1 cellular context compared by ENCODE assay signal in the genomic region with DNA sequence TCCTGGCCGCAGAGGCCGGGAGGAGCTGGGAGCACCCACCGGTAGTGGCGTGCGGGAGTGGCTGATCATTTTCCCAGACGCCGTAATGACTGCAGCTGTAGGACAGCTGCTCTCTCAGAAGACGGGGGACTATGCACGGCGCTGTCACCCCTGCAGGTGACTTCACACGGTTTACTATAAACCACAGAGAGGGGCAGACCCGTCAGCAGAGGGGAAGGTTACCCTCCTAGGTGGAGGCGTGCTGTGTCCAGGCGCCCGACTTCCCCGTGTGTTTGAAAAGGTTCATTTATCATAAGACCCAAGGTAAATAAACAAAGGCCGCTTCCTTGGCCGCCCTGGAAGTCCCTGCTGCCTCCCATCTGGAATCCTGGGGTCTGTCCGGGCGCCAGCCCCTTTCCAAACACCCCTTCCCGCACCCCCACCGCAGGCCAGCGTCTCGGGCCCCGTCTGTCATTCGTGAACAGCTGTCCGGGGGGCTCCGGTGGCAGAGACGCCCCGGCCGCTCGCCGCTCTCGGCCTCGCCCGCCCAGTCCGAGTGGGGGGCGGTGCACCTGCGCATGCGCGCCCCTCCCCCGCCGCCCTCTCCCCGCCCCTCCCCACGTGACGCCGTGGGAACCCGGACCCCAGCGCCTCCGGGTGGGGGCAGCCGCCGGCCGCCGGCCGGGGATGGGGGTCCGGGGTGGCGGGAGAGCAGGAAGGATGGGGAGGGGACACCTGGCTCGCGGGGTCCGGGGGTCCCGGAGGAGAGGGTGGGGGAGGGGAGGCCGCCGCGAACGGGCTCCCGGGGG.
TF ChIP-seq lines count a peak whose summit lies in the region.

No MANE protein-coding gene starts in this region.

TF ChIP-seq in HEK293, 187 proteins besides CTCF, POLR2A, EP300 and RAD21 (continued from another document):
- TF ChIP-seq, protein P1, sequence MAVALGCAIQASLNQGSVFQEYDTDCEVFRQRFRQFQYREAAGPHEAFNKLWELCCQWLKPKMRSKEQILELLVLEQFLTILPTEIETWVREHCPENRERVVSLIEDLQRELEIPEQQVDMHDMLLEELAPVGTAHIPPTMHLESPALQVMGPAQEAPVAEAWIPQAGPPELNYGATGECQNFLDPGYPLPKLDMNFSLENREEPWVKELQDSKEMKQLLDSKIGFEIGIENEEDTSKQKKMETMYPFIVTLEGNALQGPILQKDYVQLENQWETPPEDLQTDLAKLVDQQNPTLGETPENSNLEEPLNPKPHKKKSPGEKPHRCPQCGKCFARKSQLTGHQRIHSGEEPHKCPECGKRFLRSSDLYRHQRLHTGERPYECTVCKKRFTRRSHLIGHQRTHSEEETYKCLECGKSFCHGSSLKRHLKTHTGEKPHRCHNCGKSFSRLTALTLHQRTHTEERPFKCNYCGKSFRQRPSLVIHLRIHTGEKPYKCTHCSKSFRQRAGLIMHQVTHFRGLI (tag by site-specific recombination; IDR thresholded peaks at IDR 0.05): no peak
- TF ChIP-seq ZNF514 (tag by site-specific recombination; IDR thresholded peaks at IDR 0.05) (no peak), ZNF211 (tag by site-specific recombination; IDR thresholded peaks at IDR 0.05; ENCODE audit: low read depth) (no peak), YY2 (tag by site-specific recombination; IDR thresholded peaks at IDR 0.05) (no peak), ZNF311 (tag by site-specific recombination; IDR thresholded peaks at IDR 0.05; ENCODE audit: borderline replicate concordance) (no peak), ZNF335 (tag by site-specific recombination; conservative IDR thresholded peaks at IDR 0.05) (no peak; the same call in none of the 2 replicates), ZNF155 (tag by site-specific recombination; IDR thresholded peaks at IDR 0.05) (no peak), ZNF394 (tag by site-specific recombination; IDR thresholded peaks at IDR 0.05; ENCODE audit: borderline replicate concordance) (no peak; the same call in 1 of the 2 replicates), ZNF221 (tag by site-specific recombination; IDR thresholded peaks at IDR 0.05; ENCODE audit: borderline replicate concordance) (no peak), KLF1 (tag by site-specific recombination; IDR thresholded peaks at IDR 0.05) (0 out of 2 replicates have a peak, but pooled peaks have one; percentile 21), SP2 (tag by site-specific recombination; IDR thresholded peaks at IDR 0.05) (peak; percentile 36; the same call in 1 of the 2 replicates), YY1 (tag by site-specific recombination; IDR thresholded peaks at IDR 0.05) (no peak), ZBTB7A (tag by site-specific recombination; IDR thresholded peaks at IDR 0.05; ENCODE audit: low read depth) (0 out of 2 replicates have a peak, but pooled peaks have one; percentile 66), RBAK (tag by site-specific recombination; IDR thresholded peaks at IDR 0.05) (no peak), BCL11A (tag by site-specific recombination; IDR thresholded peaks at IDR 0.05; ENCODE audit: low read depth) (no peak), ZNF558 (tag by site-specific recombination; IDR thresholded peaks at IDR 0.05) (no peak), ZNF416 (tag by site-specific recombination; IDR thresholded peaks at IDR 0.05) (no peak), ZBTB1 (tag by site-specific recombination; IDR thresholded peaks at IDR 0.05) (no peak), ZNF660 (tag by site-specific recombination; IDR thresholded peaks at IDR 0.05) (no peak), ZNF324 (tag by site-specific recombination; IDR thresholded peaks at IDR 0.05) (no peak), ZNF341 (tag by site-specific recombination; IDR thresholded peaks at IDR 0.05; ENCODE audit: low read depth) (peak; percentile 30; the same call in 1 of the 2 replicates)
- TF ChIP-seq, protein P2, sequence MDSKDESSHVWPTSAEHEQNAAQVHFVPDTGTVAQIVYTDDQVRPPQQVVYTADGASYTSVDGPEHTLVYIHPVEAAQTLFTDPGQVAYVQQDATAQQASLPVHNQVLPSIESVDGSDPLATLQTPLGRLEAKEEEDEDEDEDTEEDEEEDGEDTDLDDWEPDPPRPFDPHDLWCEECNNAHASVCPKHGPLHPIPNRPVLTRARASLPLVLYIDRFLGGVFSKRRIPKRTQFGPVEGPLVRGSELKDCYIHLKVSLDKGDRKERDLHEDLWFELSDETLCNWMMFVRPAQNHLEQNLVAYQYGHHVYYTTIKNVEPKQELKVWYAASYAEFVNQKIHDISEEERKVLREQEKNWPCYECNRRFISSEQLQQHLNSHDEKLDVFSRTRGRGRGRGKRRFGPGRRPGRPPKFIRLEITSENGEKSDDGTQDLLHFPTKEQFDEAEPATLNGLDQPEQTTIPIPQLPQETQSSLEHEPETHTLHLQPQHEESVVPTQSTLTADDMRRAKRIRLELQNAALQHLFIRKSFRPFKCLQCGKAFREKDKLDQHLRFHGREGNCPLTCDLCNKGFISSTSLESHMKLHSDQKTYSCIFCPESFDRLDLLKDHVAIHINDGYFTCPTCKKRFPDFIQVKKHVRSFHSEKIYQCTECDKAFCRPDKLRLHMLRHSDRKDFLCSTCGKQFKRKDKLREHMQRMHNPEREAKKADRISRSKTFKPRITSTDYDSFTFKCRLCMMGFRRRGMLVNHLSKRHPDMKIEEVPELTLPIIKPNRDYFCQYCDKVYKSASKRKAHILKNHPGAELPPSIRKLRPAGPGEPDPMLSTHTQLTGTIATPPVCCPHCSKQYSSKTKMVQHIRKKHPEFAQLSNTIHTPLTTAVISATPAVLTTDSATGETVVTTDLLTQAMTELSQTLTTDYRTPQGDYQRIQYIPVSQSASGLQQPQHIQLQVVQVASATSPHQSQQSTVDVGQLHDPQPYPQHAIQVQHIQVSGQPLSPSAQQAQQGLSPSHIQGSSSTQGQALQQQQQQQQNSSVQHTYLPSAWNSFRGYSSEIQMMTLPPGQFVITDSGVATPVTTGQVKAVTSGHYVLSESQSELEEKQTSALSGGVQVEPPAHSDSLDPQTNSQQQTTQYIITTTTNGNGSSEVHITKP (tag by site-specific recombination; IDR thresholded peaks at IDR 0.05): peak; percentile 88
- TF ChIP-seq, protein P3, sequence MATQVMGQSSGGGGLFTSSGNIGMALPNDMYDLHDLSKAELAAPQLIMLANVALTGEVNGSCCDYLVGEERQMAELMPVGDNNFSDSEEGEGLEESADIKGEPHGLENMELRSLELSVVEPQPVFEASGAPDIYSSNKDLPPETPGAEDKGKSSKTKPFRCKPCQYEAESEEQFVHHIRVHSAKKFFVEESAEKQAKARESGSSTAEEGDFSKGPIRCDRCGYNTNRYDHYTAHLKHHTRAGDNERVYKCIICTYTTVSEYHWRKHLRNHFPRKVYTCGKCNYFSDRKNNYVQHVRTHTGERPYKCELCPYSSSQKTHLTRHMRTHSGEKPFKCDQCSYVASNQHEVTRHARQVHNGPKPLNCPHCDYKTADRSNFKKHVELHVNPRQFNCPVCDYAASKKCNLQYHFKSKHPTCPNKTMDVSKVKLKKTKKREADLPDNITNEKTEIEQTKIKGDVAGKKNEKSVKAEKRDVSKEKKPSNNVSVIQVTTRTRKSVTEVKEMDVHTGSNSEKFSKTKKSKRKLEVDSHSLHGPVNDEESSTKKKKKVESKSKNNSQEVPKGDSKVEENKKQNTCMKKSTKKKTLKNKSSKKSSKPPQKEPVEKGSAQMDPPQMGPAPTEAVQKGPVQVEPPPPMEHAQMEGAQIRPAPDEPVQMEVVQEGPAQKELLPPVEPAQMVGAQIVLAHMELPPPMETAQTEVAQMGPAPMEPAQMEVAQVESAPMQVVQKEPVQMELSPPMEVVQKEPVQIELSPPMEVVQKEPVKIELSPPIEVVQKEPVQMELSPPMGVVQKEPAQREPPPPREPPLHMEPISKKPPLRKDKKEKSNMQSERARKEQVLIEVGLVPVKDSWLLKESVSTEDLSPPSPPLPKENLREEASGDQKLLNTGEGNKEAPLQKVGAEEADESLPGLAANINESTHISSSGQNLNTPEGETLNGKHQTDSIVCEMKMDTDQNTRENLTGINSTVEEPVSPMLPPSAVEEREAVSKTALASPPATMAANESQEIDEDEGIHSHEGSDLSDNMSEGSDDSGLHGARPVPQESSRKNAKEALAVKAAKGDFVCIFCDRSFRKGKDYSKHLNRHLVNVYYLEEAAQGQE (tag by site-specific recombination; IDR thresholded peaks at IDR 0.05): 0 out of 2 replicates have a peak, but pooled peaks have one; percentile 31
- TF ChIP-seq, protein P4, sequence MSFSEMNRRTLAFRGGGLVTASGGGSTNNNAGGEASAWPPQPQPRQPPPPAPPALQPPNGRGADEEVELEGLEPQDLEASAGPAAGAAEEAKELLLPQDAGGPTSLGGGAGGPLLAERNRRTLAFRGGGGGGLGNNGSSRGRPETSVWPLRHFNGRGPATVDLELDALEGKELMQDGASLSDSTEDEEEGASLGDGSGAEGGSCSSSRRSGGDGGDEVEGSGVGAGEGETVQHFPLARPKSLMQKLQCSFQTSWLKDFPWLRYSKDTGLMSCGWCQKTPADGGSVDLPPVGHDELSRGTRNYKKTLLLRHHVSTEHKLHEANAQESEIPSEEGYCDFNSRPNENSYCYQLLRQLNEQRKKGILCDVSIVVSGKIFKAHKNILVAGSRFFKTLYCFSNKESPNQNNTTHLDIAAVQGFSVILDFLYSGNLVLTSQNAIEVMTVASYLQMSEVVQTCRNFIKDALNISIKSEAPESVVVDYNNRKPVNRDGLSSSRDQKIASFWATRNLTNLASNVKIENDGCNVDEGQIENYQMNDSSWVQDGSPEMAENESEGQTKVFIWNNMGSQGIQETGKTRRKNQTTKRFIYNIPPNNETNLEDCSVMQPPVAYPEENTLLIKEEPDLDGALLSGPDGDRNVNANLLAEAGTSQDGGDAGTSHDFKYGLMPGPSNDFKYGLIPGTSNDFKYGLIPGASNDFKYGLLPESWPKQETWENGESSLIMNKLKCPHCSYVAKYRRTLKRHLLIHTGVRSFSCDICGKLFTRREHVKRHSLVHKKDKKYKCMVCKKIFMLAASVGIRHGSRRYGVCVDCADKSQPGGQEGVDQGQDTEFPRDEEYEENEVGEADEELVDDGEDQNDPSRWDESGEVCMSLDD (tag by site-specific recombination; IDR thresholded peaks at IDR 0.05): 0 out of 2 replicates have a peak, but pooled peaks have one; percentile 71
- TF ChIP-seq, protein P5, sequence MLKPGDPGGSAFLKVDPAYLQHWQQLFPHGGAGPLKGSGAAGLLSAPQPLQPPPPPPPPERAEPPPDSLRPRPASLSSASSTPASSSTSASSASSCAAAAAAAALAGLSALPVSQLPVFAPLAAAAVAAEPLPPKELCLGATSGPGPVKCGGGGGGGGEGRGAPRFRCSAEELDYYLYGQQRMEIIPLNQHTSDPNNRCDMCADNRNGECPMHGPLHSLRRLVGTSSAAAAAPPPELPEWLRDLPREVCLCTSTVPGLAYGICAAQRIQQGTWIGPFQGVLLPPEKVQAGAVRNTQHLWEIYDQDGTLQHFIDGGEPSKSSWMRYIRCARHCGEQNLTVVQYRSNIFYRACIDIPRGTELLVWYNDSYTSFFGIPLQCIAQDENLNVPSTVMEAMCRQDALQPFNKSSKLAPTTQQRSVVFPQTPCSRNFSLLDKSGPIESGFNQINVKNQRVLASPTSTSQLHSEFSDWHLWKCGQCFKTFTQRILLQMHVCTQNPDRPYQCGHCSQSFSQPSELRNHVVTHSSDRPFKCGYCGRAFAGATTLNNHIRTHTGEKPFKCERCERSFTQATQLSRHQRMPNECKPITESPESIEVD (tag by site-specific recombination; IDR thresholded peaks at IDR 0.05): no peak
- TF ChIP-seq, protein P6, sequence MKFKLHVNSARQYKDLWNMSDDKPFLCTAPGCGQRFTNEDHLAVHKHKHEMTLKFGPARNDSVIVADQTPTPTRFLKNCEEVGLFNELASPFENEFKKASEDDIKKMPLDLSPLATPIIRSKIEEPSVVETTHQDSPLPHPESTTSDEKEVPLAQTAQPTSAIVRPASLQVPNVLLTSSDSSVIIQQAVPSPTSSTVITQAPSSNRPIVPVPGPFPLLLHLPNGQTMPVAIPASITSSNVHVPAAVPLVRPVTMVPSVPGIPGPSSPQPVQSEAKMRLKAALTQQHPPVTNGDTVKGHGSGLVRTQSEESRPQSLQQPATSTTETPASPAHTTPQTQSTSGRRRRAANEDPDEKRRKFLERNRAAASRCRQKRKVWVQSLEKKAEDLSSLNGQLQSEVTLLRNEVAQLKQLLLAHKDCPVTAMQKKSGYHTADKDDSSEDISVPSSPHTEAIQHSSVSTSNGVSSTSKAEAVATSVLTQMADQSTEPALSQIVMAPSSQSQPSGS (tag by site-specific recombination; IDR thresholded peaks at IDR 0.05; ENCODE audit: low read depth): no peak
- TF ChIP-seq, protein P7, sequence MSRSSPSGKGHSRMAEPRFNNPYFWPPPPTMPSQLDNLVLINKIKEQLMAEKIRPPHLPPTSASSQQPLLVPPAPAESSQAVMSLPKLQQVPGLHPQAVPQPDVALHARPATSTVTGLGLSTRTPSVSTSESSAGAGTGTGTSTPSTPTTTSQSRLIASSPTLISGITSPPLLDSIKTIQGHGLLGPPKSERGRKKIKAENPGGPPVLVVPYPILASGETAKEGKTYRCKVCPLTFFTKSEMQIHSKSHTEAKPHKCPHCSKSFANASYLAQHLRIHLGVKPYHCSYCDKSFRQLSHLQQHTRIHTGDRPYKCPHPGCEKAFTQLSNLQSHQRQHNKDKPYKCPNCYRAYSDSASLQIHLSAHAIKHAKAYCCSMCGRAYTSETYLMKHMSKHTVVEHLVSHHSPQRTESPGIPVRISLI (tag by site-specific recombination; IDR thresholded peaks at IDR 0.05): no peak
